In the genomic region with DNA sequence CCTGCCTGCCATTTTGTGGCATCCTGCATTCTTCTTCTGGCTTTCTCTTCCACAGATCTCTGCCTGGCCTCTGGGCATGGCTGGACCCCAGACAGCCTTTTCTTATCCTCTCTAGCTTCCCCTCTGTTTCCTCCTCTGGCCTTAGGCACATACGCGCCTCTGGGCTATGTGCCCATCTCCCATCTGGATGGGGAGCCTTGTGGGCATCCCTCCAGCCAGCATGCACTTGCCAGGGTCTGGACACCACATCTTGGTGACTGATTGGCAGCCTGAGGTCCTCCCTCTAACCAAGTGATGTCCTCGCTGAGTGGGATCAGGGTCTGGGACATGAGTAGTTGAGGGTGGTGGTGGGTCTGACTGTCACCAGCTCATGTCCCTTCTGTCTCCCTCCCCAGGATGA, we compare ENCODE assay signal across 20 cellular contexts. TPM values are rescaled to one million over a fixed set of nuclear protein-coding genes. Genes with fewer than 3 reads are reported as not detected.
DNase-seq lines count a peak whose midpoint lies in the region; ATAC-seq, FAIRE-seq and TF ChIP-seq lines count a peak whose summit lies in the region.
"Had no signal": no experiment of that assay in that cellular context is flagged by ENCODE, and none has a peak within 500 bp of the region (broad histone marks: within the 10 kb centered on the region; RNA-seq: fewer than 3 reads in every experiment).

No MANE protein-coding gene starts in this region.

- intact Hi-C loops in activated CD4-positive, alpha-beta T cell treated with anti-CD3 and anti-CD28 coated beads for 36 hours (cut with DNase I, micrococcal nuclease) = no loop called here
- intact Hi-C loops in right cardiac atrium (cut with DNase I) = loop anchor here in 1 of 4 donors (5.0 kb wide), 1 partner anchor 53 kb away; no protein-coding TSS in a partner anchor

- no peak for FAIRE-seq in GM19239 (lab: Jason Lieb, UNC)
- FAIRE-seq: A549, GM12878 had no signal

- DNase-seq in activated CD4-positive, alpha-beta T cell treated with anti-CD3 and anti-CD28 coated beads for 36 hours = no peak
- DNase-seq in activated CD4-positive, alpha-beta T cell treated with anti-CD3 and anti-CD28 coated beads, Interleukin-2, amount 50 U/mL, for 48 hours = no peak
- DNase-seq in WTC11 (ENCODE audit: low spot score) (no peak), right cardiac atrium (peak in 2 of 3 donors; percentile 81 to 82), substantia nigra (lab: John Stamatoyannopoulos, UW) (peak in 4 of 49 donors; percentile 14 to 32 (median 26)), H7 (no peak), Kasumi-1 (lab: John Stamatoyannopoulos, UW) (no peak), GM19239 (ENCODE audit: insufficient read length, low spot score) (no peak)
- DNase-seq: activated B cell treated with CpG ODN at 0.5 μM for 24 hours; activated effector memory CD4-positive, alpha-beta T cell treated with Interleukin-2 at 50 U/mL for 16 hours; DMS79 treated with DMSO at 0.1 percent for 48 hours; GM23248; NCI-H1092; NCI-H526 treated with DMSO at 0.1 percent for 48 hours; right lobe of liver; trophoblast cell had no signal

- ATAC-seq in activated CD4-positive, alpha-beta T cell treated with anti-CD3 and anti-CD28 coated beads for 36 hours = no peak
- ATAC-seq in WTC11 = no peak
- ATAC-seq in right cardiac atrium = no peak
- ATAC-seq: A549, GM12878 had no signal

- peaks cover 57% of the 10 kb centered on the region for H3K4me1 ChIP-seq in right cardiac atrium (ENCODE audit: control insufficient read depth, insufficient read depth, low read length)
- H3K4me1 ChIP-seq: right lobe of liver had no signal

- H3K4me3 Mint-ChIP-seq in activated CD4-positive, alpha-beta T cell treated with anti-CD3 and anti-CD28 coated beads for 36 hours = no peak overlapping the region
- no peak overlapping the region for H3K4me3 Mint-ChIP-seq in WTC11
- H3K4me3 Mint-ChIP-seq: activated B cell treated with CpG ODN at 0.5 μM for 24 hours had no signal

- H3K9me3 Mint-ChIP-seq in activated CD4-positive, alpha-beta T cell treated with anti-CD3 and anti-CD28 coated beads for 36 hours (ENCODE audit: low read depth) = no peaks in the 10 kb centered on the region
- no peaks in the 10 kb centered on the region for H3K9me3 Mint-ChIP-seq in WTC11
- H3K9me3 Mint-ChIP-seq: activated B cell treated with CpG ODN at 0.5 μM for 24 hours had no signal

- TF ChIP-seq CTCF in WTC11 (IDR thresholded peaks at IDR 0.05) = no peak

- no peaks in the 10 kb centered on the region for H3K27me3 Mint-ChIP-seq in activated CD4-positive, alpha-beta T cell treated with anti-CD3 and anti-CD28 coated beads for 36 hours
- H3K27me3 Mint-ChIP-seq in WTC11 (ENCODE audit: low read depth) = no peaks in the 10 kb centered on the region
- H3K27me3 Mint-ChIP-seq: activated B cell treated with CpG ODN at 0.5 μM for 24 hours had no signal

- H3K27ac ChIP-seq in right cardiac atrium (ENCODE audit: low read length) = peak overlapping the region; percentile 31
- H3K27ac ChIP-seq in substantia nigra (ENCODE audit: low read depth, low read length, poor library complexity, severe bottlenecking) = peak overlapping the region; percentile 94
- H3K27ac ChIP-seq: right lobe of liver, SJSA1 had no signal

- H3K27me3 ChIP-seq in right cardiac atrium (ENCODE audit: control insufficient read depth, insufficient read depth) (no peaks in the 10 kb centered on the region), H7 (ENCODE audit: control insufficient read depth, insufficient read depth, low read length) (no peaks in the 10 kb centered on the region)
- H3K27me3 ChIP-seq: breast epithelium, right lobe of liver, SJSA1 had no signal

- peaks cover 45% of the 10 kb centered on the region for H3K4me1 Mint-ChIP-seq in activated CD4-positive, alpha-beta T cell treated with anti-CD3 and anti-CD28 coated beads for 36 hours
- H3K4me1 Mint-ChIP-seq in WTC11 = peaks cover 52% of the 10 kb centered on the region

- peaks cover 17% of the 10 kb centered on the region for H3K36me3 ChIP-seq in H7 (replicated peaks; ENCODE audit: control insufficient read depth, insufficient read depth, low read length)
- H3K36me3 ChIP-seq: breast epithelium had no signal

- H3K4me3 ChIP-seq in right cardiac atrium (ENCODE audit: low read length) (no peak overlapping the region), H7 (ENCODE audit: insufficient read depth, low read depth, low read length) (no peak overlapping the region)
- H3K4me3 ChIP-seq: A549, GM12878, GM23248, right lobe of liver, SJSA1 had no signal

- WGBS in right cardiac atrium = 50% methylated on average over 3 of the region's 3 CpGs

- CTCF ChIA-PET in activated CD4-positive, alpha-beta T cell treated with anti-CD3 and anti-CD28 coated beads for 36 hours (lab: Charles Lee) = interaction anchor here (0.6 kb wide), 1 partner anchor 164 kb away, joined by 3 read pairs; no protein-coding TSS in a partner anchor
- CTCF ChIA-PET in WTC11 (lab: Charles Lee) = no interaction called here

- POLR2A ChIA-PET in activated CD4-positive, alpha-beta T cell treated with anti-CD3 and anti-CD28 coated beads for 36 hours (lab: Charles Lee) = interaction anchor here (0.5 kb wide), 1 partner anchor 14 kb away, joined by 4 read pairs; no protein-coding TSS in a partner anchor
- POLR2A ChIA-PET in WTC11 (lab: Charles Lee) = no interaction called here

- no peaks in the 10 kb centered on the region for H3K9me3 ChIP-seq in right cardiac atrium (ENCODE audit: control insufficient read depth, low read length)
- H3K9me3 ChIP-seq: A549, breast epithelium, right lobe of liver, SJSA1 had no signal

- H3K36me3 Mint-ChIP-seq in activated CD4-positive, alpha-beta T cell treated with anti-CD3 and anti-CD28 coated beads for 36 hours (ENCODE audit: low read depth) = peaks cover 20% of the 10 kb centered on the region
- peaks cover 52% of the 10 kb centered on the region for H3K36me3 Mint-ChIP-seq in WTC11

- peak overlapping the region; percentile 21 for H3K27ac Mint-ChIP-seq in activated CD4-positive, alpha-beta T cell treated with anti-CD3 and anti-CD28 coated beads for 36 hours
- H3K27ac Mint-ChIP-seq in WTC11 = peak overlapping the region; percentile 41; the same call in 1 of the 2 replicates
- H3K27ac Mint-ChIP-seq: activated B cell treated with CpG ODN at 0.5 μM for 24 hours had no signal

TF ChIP-seq in WTC11, 78 proteins besides CTCF, POLR2A, EP300 and RAD21 (continues in another document):
- TF ChIP-seq NFATC4 (CRISPR knock-in tag; IDR thresholded peaks at IDR 0.05) = no peak
- TF ChIP-seq, protein P1, sequence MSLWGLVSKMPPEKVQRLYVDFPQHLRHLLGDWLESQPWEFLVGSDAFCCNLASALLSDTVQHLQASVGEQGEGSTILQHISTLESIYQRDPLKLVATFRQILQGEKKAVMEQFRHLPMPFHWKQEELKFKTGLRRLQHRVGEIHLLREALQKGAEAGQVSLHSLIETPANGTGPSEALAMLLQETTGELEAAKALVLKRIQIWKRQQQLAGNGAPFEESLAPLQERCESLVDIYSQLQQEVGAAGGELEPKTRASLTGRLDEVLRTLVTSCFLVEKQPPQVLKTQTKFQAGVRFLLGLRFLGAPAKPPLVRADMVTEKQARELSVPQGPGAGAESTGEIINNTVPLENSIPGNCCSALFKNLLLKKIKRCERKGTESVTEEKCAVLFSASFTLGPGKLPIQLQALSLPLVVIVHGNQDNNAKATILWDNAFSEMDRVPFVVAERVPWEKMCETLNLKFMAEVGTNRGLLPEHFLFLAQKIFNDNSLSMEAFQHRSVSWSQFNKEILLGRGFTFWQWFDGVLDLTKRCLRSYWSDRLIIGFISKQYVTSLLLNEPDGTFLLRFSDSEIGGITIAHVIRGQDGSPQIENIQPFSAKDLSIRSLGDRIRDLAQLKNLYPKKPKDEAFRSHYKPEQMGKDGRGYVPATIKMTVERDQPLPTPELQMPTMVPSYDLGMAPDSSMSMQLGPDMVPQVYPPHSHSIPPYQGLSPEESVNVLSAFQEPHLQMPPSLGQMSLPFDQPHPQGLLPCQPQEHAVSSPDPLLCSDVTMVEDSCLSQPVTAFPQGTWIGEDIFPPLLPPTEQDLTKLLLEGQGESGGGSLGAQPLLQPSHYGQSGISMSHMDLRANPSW (CRISPR knock-in tag; conservative IDR thresholded peaks at IDR 0.05; ENCODE audit: low read depth) = no peak
- no peak for TF ChIP-seq NFE2L1 (CRISPR knock-in tag; IDR thresholded peaks at IDR 0.05)
- TF ChIP-seq, protein P2, sequence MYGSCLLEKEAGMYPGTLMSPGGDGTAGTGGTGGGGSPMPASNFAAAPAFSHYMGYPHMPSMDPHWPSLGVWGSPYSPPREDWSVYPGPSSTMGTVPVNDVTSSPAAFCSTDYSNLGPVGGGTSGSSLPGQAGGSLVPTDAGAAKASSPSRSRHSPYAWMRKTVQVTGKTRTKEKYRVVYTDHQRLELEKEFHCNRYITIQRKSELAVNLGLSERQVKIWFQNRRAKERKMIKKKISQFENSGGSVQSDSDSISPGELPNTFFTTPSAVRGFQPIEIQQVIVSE (CRISPR knock-in tag; IDR thresholded peaks at IDR 0.05; ENCODE audit: borderline replicate concordance) = no peak
- TF ChIP-seq, protein P3, sequence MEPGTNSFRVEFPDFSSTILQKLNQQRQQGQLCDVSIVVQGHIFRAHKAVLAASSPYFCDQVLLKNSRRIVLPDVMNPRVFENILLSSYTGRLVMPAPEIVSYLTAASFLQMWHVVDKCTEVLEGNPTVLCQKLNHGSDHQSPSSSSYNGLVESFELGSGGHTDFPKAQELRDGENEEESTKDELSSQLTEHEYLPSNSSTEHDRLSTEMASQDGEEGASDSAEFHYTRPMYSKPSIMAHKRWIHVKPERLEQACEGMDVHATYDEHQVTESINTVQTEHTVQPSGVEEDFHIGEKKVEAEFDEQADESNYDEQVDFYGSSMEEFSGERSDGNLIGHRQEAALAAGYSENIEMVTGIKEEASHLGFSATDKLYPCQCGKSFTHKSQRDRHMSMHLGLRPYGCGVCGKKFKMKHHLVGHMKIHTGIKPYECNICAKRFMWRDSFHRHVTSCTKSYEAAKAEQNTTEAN (CRISPR knock-in tag; IDR thresholded peaks at IDR 0.05) = no peak

RNA-seq across cellular contexts. Expression of a gene that starts 12.8 kb away (rescaled TPM):
- 10 to 100 TPM; 11.4 to 13.3 TPM for total RNA-seq in activated CD4-positive, alpha-beta T cell treated with anti-CD3 and anti-CD28 coated beads for 36 hours
- total RNA-seq in WTC11 (2021) (21.6 to 22.1 TPM (median 21.9 TPM) in 3 replicates), right cardiac atrium (10 to 100 TPM; 11.6 to 22.3 (median 13.8) TPM)
- 11.7 TPM for polyA plus RNA-seq in right cardiac atrium
- total RNA-seq in H7 (2014; rRNA removed; shearing (Covaris generic)) = 14.5 and 17.0 TPM in 2 replicates

RNA-seq across cellular contexts. Expression of a gene that starts 29.1 kb away (rescaled TPM):
- total RNA-seq in activated CD4-positive, alpha-beta T cell treated with anti-CD3 and anti-CD28 coated beads for 36 hours = 10 to 100 TPM; 30.0 to 36.3 TPM
- total RNA-seq in WTC11 (2021) = 174 to 249 TPM (median 184 TPM) in 3 replicates
- 1 to 10 TPM in 1 of 4 donors, under 1 TPM in 3; 0.25 to 1.1 (median 0.62) TPM for total RNA-seq in right cardiac atrium
- 0.86 TPM for polyA plus RNA-seq in right cardiac atrium
- 100 and 124 TPM in 2 replicates for total RNA-seq in H7 (2014; rRNA removed; shearing (Covaris generic))

RNA-seq across cellular contexts. Expression of a gene that starts 57.2 kb away (rescaled TPM):
- 1 to 10 TPM in 1 of 2 experiments, under 1 TPM in 1; 0.81 to 1.0 TPM for total RNA-seq in activated CD4-positive, alpha-beta T cell treated with anti-CD3 and anti-CD28 coated beads for 36 hours
- total RNA-seq in WTC11 (2021) = 6.1 to 7.9 TPM (median 7.4 TPM) in 3 replicates
- 1 to 10 TPM; 3.0 to 6.0 (median 3.8) TPM for total RNA-seq in right cardiac atrium
- polyA plus RNA-seq in right cardiac atrium = 2.1 TPM
- 4.8 and 4.9 TPM in 2 replicates for total RNA-seq in H7 (2014; rRNA removed; shearing (Covaris generic))

Comparison
In these comparisons a context has a peak if more than half of its experiments do, and no peak if none do; other contexts are left out.
1. DNase-seq: peak in right cardiac atrium (2 of 3); none in activated CD4-positive, alpha-beta T cell treated with anti-CD3 and anti-CD28 coated beads for 36 hours (single experiment), activated CD4-positive, alpha-beta T cell treated with anti-CD3 and anti-CD28 coated beads, Interleukin-2, amount 50 U/mL, for 48 hours (0 of 2), WTC11 (single experiment), H7 (single experiment), Kasumi-1 (0 of 2) and GM19239 (single experiment).
2. RNA of a gene that starts 29.1 kb away (total RNA-seq): 174 to 249 TPM in WTC11, 100 to 124 TPM in H7 and 30.0 to 36.3 TPM in activated CD4-positive, alpha-beta T cell treated with anti-CD3 and anti-CD28 coated beads for 36 hours; 0.25 to 1.1 TPM in right cardiac atrium; every median in the first group is over 10 times any median in the second.